ENCODE assay signal across 1 cellular context in the genomic region with DNA sequence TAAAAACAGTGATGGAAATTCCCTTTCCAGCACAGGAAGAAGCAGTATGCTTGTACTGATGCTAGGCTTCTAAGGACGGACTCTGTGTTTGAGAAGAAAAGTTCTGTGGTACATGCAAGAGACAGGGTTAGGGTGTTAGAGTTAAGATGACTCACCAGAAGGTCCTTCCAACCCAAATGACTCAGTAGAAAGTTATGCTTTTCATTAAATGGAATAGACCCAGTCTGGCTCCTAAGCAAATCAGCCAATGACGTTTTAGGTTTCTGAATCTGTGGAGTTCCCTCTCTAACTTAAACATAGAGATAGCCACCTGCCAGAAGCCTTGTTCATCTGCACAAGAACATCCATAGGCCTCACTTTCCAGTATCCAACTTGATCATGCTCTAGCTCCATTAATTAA.
TF ChIP-seq lines count a peak whose summit lies in the region.

No MANE protein-coding gene starts in this region.

TF ChIP-seq in HCT116, 20 proteins besides CTCF, POLR2A, EP300 and RAD21 (continued from another document):
- TF ChIP-seq, protein P1, sequence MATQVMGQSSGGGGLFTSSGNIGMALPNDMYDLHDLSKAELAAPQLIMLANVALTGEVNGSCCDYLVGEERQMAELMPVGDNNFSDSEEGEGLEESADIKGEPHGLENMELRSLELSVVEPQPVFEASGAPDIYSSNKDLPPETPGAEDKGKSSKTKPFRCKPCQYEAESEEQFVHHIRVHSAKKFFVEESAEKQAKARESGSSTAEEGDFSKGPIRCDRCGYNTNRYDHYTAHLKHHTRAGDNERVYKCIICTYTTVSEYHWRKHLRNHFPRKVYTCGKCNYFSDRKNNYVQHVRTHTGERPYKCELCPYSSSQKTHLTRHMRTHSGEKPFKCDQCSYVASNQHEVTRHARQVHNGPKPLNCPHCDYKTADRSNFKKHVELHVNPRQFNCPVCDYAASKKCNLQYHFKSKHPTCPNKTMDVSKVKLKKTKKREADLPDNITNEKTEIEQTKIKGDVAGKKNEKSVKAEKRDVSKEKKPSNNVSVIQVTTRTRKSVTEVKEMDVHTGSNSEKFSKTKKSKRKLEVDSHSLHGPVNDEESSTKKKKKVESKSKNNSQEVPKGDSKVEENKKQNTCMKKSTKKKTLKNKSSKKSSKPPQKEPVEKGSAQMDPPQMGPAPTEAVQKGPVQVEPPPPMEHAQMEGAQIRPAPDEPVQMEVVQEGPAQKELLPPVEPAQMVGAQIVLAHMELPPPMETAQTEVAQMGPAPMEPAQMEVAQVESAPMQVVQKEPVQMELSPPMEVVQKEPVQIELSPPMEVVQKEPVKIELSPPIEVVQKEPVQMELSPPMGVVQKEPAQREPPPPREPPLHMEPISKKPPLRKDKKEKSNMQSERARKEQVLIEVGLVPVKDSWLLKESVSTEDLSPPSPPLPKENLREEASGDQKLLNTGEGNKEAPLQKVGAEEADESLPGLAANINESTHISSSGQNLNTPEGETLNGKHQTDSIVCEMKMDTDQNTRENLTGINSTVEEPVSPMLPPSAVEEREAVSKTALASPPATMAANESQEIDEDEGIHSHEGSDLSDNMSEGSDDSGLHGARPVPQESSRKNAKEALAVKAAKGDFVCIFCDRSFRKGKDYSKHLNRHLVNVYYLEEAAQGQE (IDR thresholded peaks at IDR 0.05; ENCODE audit: low read depth) = no peak
